In genomic region chr9:88173378-88173999, GRCh38 we compare ENCODE assay signal across 8 cellular contexts. TPM values are rescaled to one million over a fixed set of nuclear protein-coding genes. Genes with fewer than 3 reads are reported as not detected.
DNase-seq lines count a peak whose midpoint lies in the region; ATAC-seq lines count a peak whose summit lies in the region.

No MANE protein-coding gene starts in this region.

- H3K4me1 Mint-ChIP-seq in CD4-positive, CD25-positive, alpha-beta regulatory T cell, result peaks cover under 1 to 6% (median 3%) of the 10 kb centered on the region in 4 donors

- intact Hi-C loops in right cardiac atrium (cut with DNase I), result loop anchor here in 1 of 4 donors (10.0 kb wide), 1 partner anchor 401 kb away; no protein-coding TSS in a partner anchor

- WGBS in right cardiac atrium, result 67% methylated on average over 10 of the region's 10 CpGs

- no peak overlapping the region for H3K27ac ChIP-seq in CD4-positive, CD25-positive, alpha-beta regulatory T cell (ENCODE audit: insufficient read depth, low read length, poor library complexity, severe bottlenecking)
- H3K27ac ChIP-seq in right cardiac atrium (ENCODE audit: low read length), result no peak overlapping the region

- H3K27ac Mint-ChIP-seq in CD4-positive, CD25-positive, alpha-beta regulatory T cell, result no peak overlapping the region

- peaks cover 0 to 6% of the 10 kb centered on the region in 2 experiments for H3K9me3 ChIP-seq in CD4-positive, CD25-positive, alpha-beta regulatory T cell (ENCODE audit: control insufficient read depth in 2 of 2, low read length in 2 of 2)
- no peaks in the 10 kb centered on the region for H3K9me3 ChIP-seq in right cardiac atrium (ENCODE audit: control insufficient read depth, low read length)

- no peaks in the 10 kb centered on the region for H3K4me1 ChIP-seq in CD4-positive, CD25-positive, alpha-beta regulatory T cell (ENCODE audit: control insufficient read depth, insufficient read depth, low read length, poor library complexity, severe bottlenecking)
- no peaks in the 10 kb centered on the region for H3K4me1 ChIP-seq in right cardiac atrium (ENCODE audit: control insufficient read depth, insufficient read depth, low read length)

- no peaks in the 10 kb centered on the region for H3K36me3 ChIP-seq in CD4-positive, CD25-positive, alpha-beta regulatory T cell (ENCODE audit: control insufficient read depth, insufficient read depth, low read length)

- H3K27me3 ChIP-seq in CD4-positive, CD25-positive, alpha-beta regulatory T cell (ENCODE audit: control insufficient read depth, insufficient read depth, low read length), result no peaks in the 10 kb centered on the region
- no peaks in the 10 kb centered on the region for H3K27me3 ChIP-seq in right cardiac atrium (ENCODE audit: control insufficient read depth, insufficient read depth)

- DNase-seq in CD4-positive, CD25-positive, alpha-beta regulatory T cell, result peak in 2 of 3 donors; percentile 27 to 80
- peak; percentile 40 for DNase-seq in HK-2 (ENCODE audit: unreplicated experiment)
- peak; percentile 60 for DNase-seq in RPMI8226
- peak; percentile 37 for DNase-seq in activated naive CD4-positive, alpha-beta T cell treated with Interleukin-2 at 50 U/mL for 16 hours
- peak; percentile 28 to 78 (median 65) for DNase-seq in right cardiac atrium
- peak; percentile 51 for DNase-seq in stimulated activated CD4-positive, alpha-beta T cell treated with anti-CD3 and anti-CD28 coated beads, Interleukin-4, amount 100 ng/mL, for 24 hours
- DNase-seq in NCI-H2196 treated with DMSO at 0.1 percent for 48 hours (lab: John Stamatoyannopoulos, UW; ENCODE audit: unreplicated experiment), result no peak
- DNase-seq in anterior cingulate cortex (lab: John Stamatoyannopoulos, UW), result no peak

- no peaks in the 10 kb centered on the region for H3K36me3 Mint-ChIP-seq in CD4-positive, CD25-positive, alpha-beta regulatory T cell

- ATAC-seq in CD4-positive, CD25-positive, alpha-beta regulatory T cell (ENCODE audit: low read depth in 2 of 2), result no peak
- peak in 1 of 2 donors; percentile 55 for ATAC-seq in right cardiac atrium

- H3K27me3 Mint-ChIP-seq in CD4-positive, CD25-positive, alpha-beta regulatory T cell, result peaks cover 21% of the 10 kb centered on the region

- H3K4me3 ChIP-seq in CD4-positive, CD25-positive, alpha-beta regulatory T cell (ENCODE audit: low read depth, low read length), result no peak overlapping the region
- H3K4me3 ChIP-seq in right cardiac atrium (ENCODE audit: low read length), result no peak overlapping the region

- no peak overlapping the region for H3K4me3 Mint-ChIP-seq in CD4-positive, CD25-positive, alpha-beta regulatory T cell

- H3K9me3 Mint-ChIP-seq in CD4-positive, CD25-positive, alpha-beta regulatory T cell, result peaks cover 0 to 1% (median 0%) of the 10 kb centered on the region in 7 donors

RNA-seq across cellular contexts. Expression of gene SPATA31C2, which starts 35.2 kb away (rescaled TPM):
- 0.37 TPM for total RNA-seq in CD4-positive, CD25-positive, alpha-beta regulatory T cell
- polyA plus RNA-seq in CD4-positive, CD25-positive, alpha-beta regulatory T cell, result 1 to 10 TPM in 1 of 4 donors, under 1 TPM in 2, not detected in 1; 0.10 to 1.4 (median 0.18) TPM
- total RNA-seq in right cardiac atrium, result not detected
- not detected for polyA plus RNA-seq in right cardiac atrium

Comparison
In these comparisons a context has a peak if more than half of its experiments do, and no peak if none do; other contexts are left out.
1. DNase-seq: peak in CD4-positive, CD25-positive, alpha-beta regulatory T cell (2 of 3), HK-2 (single experiment), RPMI8226 (single experiment), activated naive CD4-positive, alpha-beta T cell treated with Interleukin-2 at 50 U/mL for 16 hours (single experiment), right cardiac atrium (3 of 3) and stimulated activated CD4-positive, alpha-beta T cell treated with anti-CD3 and anti-CD28 coated beads, Interleukin-4, amount 100 ng/mL, for 24 hours (single experiment); none in NCI-H2196 treated with DMSO at 0.1 percent for 48 hours (single experiment) and anterior cingulate cortex (0 of 58).